Comparison of ENCODE assay signal across 8 cellular contexts in genomic region chr12:12890815-12891645, GRCh38. TPM values are rescaled to one million over a fixed set of nuclear protein-coding genes. Genes with fewer than 3 reads are reported as not detected.
DNase-seq lines count a peak whose midpoint lies in the region; ATAC-seq and TF ChIP-seq lines count a peak whose summit lies in the region.

TSS of gene GPRC5A (plus strand) at chr12:12891562. CDS start at chr12:12908250, 16,688 bp downstream.

- POLR2A ChIA-PET in GM10248 (lab: Yijun Ruan, JAX) (interaction anchor here (0.5 to 0.7 kb wide), 3 partner anchors 90 to 267 kb away, joined by 3 to 4 read pairs (median 3); no protein-coding TSS in a partner anchor), WTC11 (lab: Charles Lee) (interaction anchor here (0.6 kb wide), 1 partner anchor 54 kb away, joined by 3 read pairs; no protein-coding TSS in a partner anchor)

- H3K36me3 ChIP-seq in duodenal mucosa (ENCODE audit: control insufficient read depth in 1 of 2, insufficient read depth in 2 of 2, low read length in 2 of 2) = no peaks in the 10 kb centered on the region

- peaks cover 69% of the 10 kb centered on the region for H3K27me3 Mint-ChIP-seq in WTC11 (ENCODE audit: low read depth)

- TF ChIP-seq CTCF in GM10248 (IDR thresholded peaks at IDR 0.05; ENCODE audit: control extremely low read depth, extremely low read depth, low read depth, missing control alignments) (peak; percentile 28), WTC11 (IDR thresholded peaks at IDR 0.05) (no peak)

- H3K4me3 ChIP-seq in duodenal mucosa (ENCODE audit: low read depth in 1 of 2, low read length in 2 of 2) = peak within 1 kb of the TSS; percentile 78 to 84

- H3K27ac ChIP-seq in duodenal mucosa (ENCODE audit: low read depth, low read length) = peak within 1 kb of the TSS; percentile 78

- no peaks in the 10 kb centered on the region for H3K9me3 ChIP-seq in duodenal mucosa (ENCODE audit: control insufficient read depth in 1 of 2, low read length in 2 of 2)

- no peak within 1 kb of the TSS for H3K27ac Mint-ChIP-seq in WTC11

- no peaks in the 10 kb centered on the region for H3K36me3 Mint-ChIP-seq in WTC11

- peak within 1 kb of the TSS; percentile 68 to 90 for H3K9ac ChIP-seq in duodenal mucosa (ENCODE audit: low read depth in 1 of 2, low read length in 2 of 2)

- H3K27me3 ChIP-seq in duodenal mucosa (ENCODE audit: control insufficient read depth in 1 of 2, insufficient read depth in 2 of 2, low read length in 2 of 2) = no peaks in the 10 kb centered on the region

- ATAC-seq in WTC11 (peak; percentile 80), HG03457 (IDR thresholded peaks at IDR 0.05; ENCODE audit: unreplicated experiment) (no peak), GM19351 (IDR thresholded peaks at IDR 0.05; ENCODE audit: unreplicated experiment) (no peak)

- peaks cover 32% of the 10 kb centered on the region for H3K4me1 Mint-ChIP-seq in WTC11

- no peaks in the 10 kb centered on the region for H3K9me3 Mint-ChIP-seq in WTC11

- DNase-seq in GM10248 (ENCODE audit: extremely low spot score) = peak; percentile 47
- peak; percentile 90 for DNase-seq in LHCN-M2 (ENCODE audit: low read depth)
- peak; percentile 55 for DNase-seq in WTC11 (ENCODE audit: low spot score)
- DNase-seq in left kidney (ENCODE audit: low read depth, low spot score) = peak; percentile 93
- DNase-seq in stimulated activated CD4-positive, alpha-beta T cell treated with anti-CD3 and anti-CD28 coated beads, Interleukin-1b, Interleukin-23, amount 100 ng/mL, for 48 hours = peak; percentile 30

- peak within 1 kb of the TSS; percentile 84 for H3K4me3 Mint-ChIP-seq in WTC11

- peaks cover 7 to 20% of the 10 kb centered on the region in 2 donors for H3K4me1 ChIP-seq in duodenal mucosa (ENCODE audit: control insufficient read depth in 1 of 2, insufficient read depth in 2 of 2, low read length in 2 of 2)

- CTCF ChIA-PET in GM10248 (lab: Yijun Ruan, JAX) = interaction anchor here (0.9 to 1.4 kb wide), 9 partner anchors 8 to 71 kb away, joined by 3 to 6 read pairs (median 4); no protein-coding TSS in a partner anchor
- CTCF ChIA-PET in WTC11 (lab: Charles Lee) = interaction anchor here (0.8 to 3.3 kb wide), 15 partner anchors 13 to 365 kb away, joined by 3 to 16 read pairs (median 4); no protein-coding TSS in a partner anchor

TF ChIP-seq in WTC11, 78 proteins besides CTCF, POLR2A, EP300 and RAD21:
- TF ChIP-seq ZNF232 (CRISPR knock-in tag; IDR thresholded peaks at IDR 0.05) (no peak), ZNF532 (CRISPR knock-in tag; IDR thresholded peaks at IDR 0.05; ENCODE audit: borderline replicate concordance) (no peak), TCF7 (CRISPR knock-in tag; IDR thresholded peaks at IDR 0.05; ENCODE audit: low read depth) (no peak), ESRRA (CRISPR knock-in tag; IDR thresholded peaks at IDR 0.05; ENCODE audit: borderline replicate concordance) (0 out of 2 replicates have a peak, but pooled peaks have one; percentile 53), PRDM15 (CRISPR knock-in tag; IDR thresholded peaks at IDR 0.05) (no peak), JAZF1 (CRISPR knock-in tag; IDR thresholded peaks at IDR 0.05) (no peak), GRHL2 (CRISPR knock-in tag; IDR thresholded peaks at IDR 0.05; ENCODE audit: insufficient replicate concordance, severe bottlenecking) (no peak), TP53 (CRISPR knock-in tag; IDR thresholded peaks at IDR 0.05) (no peak), HMGXB4 (CRISPR knock-in tag; IDR thresholded peaks at IDR 0.05) (peak; percentile 47; the same call in 1 of the 2 replicates), HMGA2 (CRISPR knock-in tag; IDR thresholded peaks at IDR 0.05) (no peak), NFE2L1 (CRISPR knock-in tag; IDR thresholded peaks at IDR 0.05) (0 out of 2 replicates have a peak, but pooled peaks have one; percentile 2), NR2C2 (CRISPR knock-in tag; IDR thresholded peaks at IDR 0.05) (no peak), ZNF317 (CRISPR knock-in tag; IDR thresholded peaks at IDR 0.05; ENCODE audit: borderline replicate concordance, low read depth) (no peak)

RNA-seq across cellular contexts. Expression of gene GPRC5A, which starts in this region (rescaled TPM):
- total RNA-seq in LHCN-M2 (2014; rRNA removed) (1.7 and 2.6 TPM in 2 replicates), WTC11 (2021) (1.1 to 1.3 TPM (median 1.3 TPM) in 3 replicates)
- polyA plus RNA-seq in LHCN-M2 (2012) = 2.1 TPM

Comparison
In these comparisons a context has a peak if more than half of its experiments do, and no peak if none do; other contexts are left out.
1. DNase-seq: peak in every context shown above with its lines; median percentile 93 in left kidney; 90 in LHCN-M2; 55 in WTC11; 47 in GM10248; 30 in stimulated activated CD4-positive, alpha-beta T cell treated with anti-CD3 and anti-CD28 coated beads, Interleukin-1b, Interleukin-23, amount 100 ng/mL, for 48 hours.